Comparison of ENCODE assay signal across 6 cellular contexts in genomic region chr19:38360839-38361631, GRCh38. TPM values are rescaled to one million over a fixed set of nuclear protein-coding genes. Genes with fewer than 3 reads are reported as not detected.
DNase-seq lines count a peak whose midpoint lies in the region; TF ChIP-seq lines count a peak whose summit lies in the region.

No MANE protein-coding gene starts in this region.

- intact Hi-C loops in spleen (cut with DNase I; ENCODE audit: low total_unique reads): no loop called here

- H3K27me3 ChIP-seq in esophagus (ENCODE audit: control insufficient read depth in 1 of 2, insufficient read depth in 2 of 2, low read length in 2 of 2) (no peaks in the 10 kb centered on the region), spleen (replicated peaks in 1 of 7) (peaks cover 0 to 53% (median 4%) of the 10 kb centered on the region in 7 donors)

- no peaks in the 10 kb centered on the region for H3K36me3 ChIP-seq in esophagus (ENCODE audit: control insufficient read depth in 2 of 2, insufficient read depth in 2 of 2, low read length in 1 of 2)
- H3K36me3 ChIP-seq in spleen: no peaks in the 10 kb centered on the region

- TF ChIP-seq CTCF in spleen (IDR thresholded peaks at IDR 0.05 in 8 of 11, conservative IDR thresholded peaks at IDR 0.05 in 3 of 11): no peak

- no peak for TF ChIP-seq POLR2A in spleen (IDR thresholded peaks at IDR 0.05)

- H3K4me3 ChIP-seq in esophagus (ENCODE audit: low read depth in 1 of 2, low read length in 2 of 2) (peak overlapping the region; percentile 54 to 57), spleen (peak overlapping the region; percentile 60 to 83 (median 68))

- 21 to 25% methylated on average over 21 to 23 of the region's 23 CpGs for WGBS in esophagus, 2 donors
- 15 to 26% (median 21%) methylated on average over 23 of the region's 23 CpGs for WGBS in spleen, 5 donors

- DNase-seq in spleen (no peak), NCI-H82 (lab: John Stamatoyannopoulos, UW) (no peak), DMS 273 treated with DMSO at 0.1 percent for 48 hours (lab: John Stamatoyannopoulos, UW) (no peak)
- DNase-seq in activated CD4-positive, CD25-positive, alpha-beta regulatory T cell (lab: John Stamatoyannopoulos, UW): no peak

- H3K4me1 ChIP-seq in esophagus (ENCODE audit: control insufficient read depth in 2 of 2, insufficient read depth in 2 of 2, low read length in 1 of 2) (peaks cover 3 to 4% of the 10 kb centered on the region in 2 donors), spleen (peaks cover 8 to 24% (median 19%) of the 10 kb centered on the region in 6 donors)

- H3K9me3 ChIP-seq in esophagus (ENCODE audit: control insufficient read depth in 2 of 2, insufficient read depth in 1 of 2, low read depth in 1 of 2, low read length in 1 of 2): no peaks in the 10 kb centered on the region
- H3K9me3 ChIP-seq in spleen: no peaks in the 10 kb centered on the region

- H3K27ac ChIP-seq in esophagus (ENCODE audit: low read depth in 2 of 2, low read length in 1 of 2) (no peak overlapping the region), spleen (peak overlapping the region in 4 of 8 donors; percentile 66 to 81 (median 68))

TF ChIP-seq in PFSK-1, 5 proteins besides CTCF, POLR2A, EP300 and RAD21:
- TF ChIP-seq TAF1 (IDR thresholded peaks at IDR 0.05; ENCODE audit: borderline replicate concordance, insufficient read depth, low read length) (no peak), POLR2AphosphoS5 (IDR thresholded peaks at IDR 0.05; ENCODE audit: low read depth, low read length) (0 out of 2 replicates have a peak, but pooled peaks have one; percentile 13), FOXP2 (optimal IDR thresholded peaks at IDR 0.05; ENCODE audit: borderline replicate concordance, extremely low read depth, extremely low read length, insufficient read depth) (no peak), REST (IDR thresholded peaks at IDR 0.05; ENCODE audit: insufficient read depth in 1 of 2, low read depth in 2 of 2, low read length in 2 of 2) (no peak), SIN3A (IDR thresholded peaks at IDR 0.05; ENCODE audit: borderline replicate concordance, insufficient read depth, low read length) (no peak)

RNA-seq across cellular contexts. Expression of gene PSMD8, which starts 13.3 kb away (rescaled TPM):
- 529 TPM for polyA plus RNA-seq in PFSK-1 (2012; ENCODE audit: insufficient read length, low read depth)
- polyA plus RNA-seq in esophagus: 100 to 1,000 TPM in 1 of 2 donors, 10 to 100 TPM in 1; 46.7 to 162 TPM
- total RNA-seq in spleen: 100 to 1,000 TPM in 3 of 7 donors, 10 to 100 TPM in 4; 80.1 to 144 (median 85.1) TPM
- 10 to 100 TPM; 39.0 to 68.1 (median 64.2) TPM for polyA plus RNA-seq in spleen

RNA-seq across cellular contexts. Expression of gene CATSPERG, which starts 25.4 kb away (rescaled TPM):
- 2.4 TPM for polyA plus RNA-seq in PFSK-1 (2012; ENCODE audit: insufficient read length, low read depth)
- polyA plus RNA-seq in esophagus: 1 to 10 TPM; 1.4 to 5.0 TPM
- total RNA-seq in spleen: 10 to 100 TPM in 2 of 7 donors, 1 to 10 TPM in 5; 4.0 to 10.7 (median 7.4) TPM
- polyA plus RNA-seq in spleen: 1 to 10 TPM; 1.8 to 4.4 (median 1.9) TPM

RNA-seq across cellular contexts. Expression of gene GGN, which starts 26.8 kb away (rescaled TPM):
- polyA plus RNA-seq in PFSK-1 (2012; ENCODE audit: insufficient read length, low read depth): 8.6 TPM
- under 1 TPM; 0.12 to 0.29 TPM for polyA plus RNA-seq in esophagus
- total RNA-seq in spleen: not detected
- polyA plus RNA-seq in spleen: under 1 TPM in 2 of 3 donors, not detected in 1; 0.08 to 0.19 TPM

RNA-seq across cellular contexts. Expression of gene SPRED3, which starts 27.5 kb away (rescaled TPM):
- 55.7 TPM for polyA plus RNA-seq in PFSK-1 (2012; ENCODE audit: insufficient read length, low read depth)
- polyA plus RNA-seq in esophagus (under 1 TPM; 0.24 to 0.37 TPM), spleen (under 1 TPM; 0.03 to 0.46 (median 0.45) TPM)
- total RNA-seq in spleen: 1 to 10 TPM in 1 of 7 donors, under 1 TPM in 5, not detected in 1; 0.14 to 1.2 (median 0.47) TPM

RNA-seq across cellular contexts. Expression of gene KCNK6, which starts 41.4 kb away (rescaled TPM):
- polyA plus RNA-seq in PFSK-1 (2012; ENCODE audit: insufficient read length, low read depth): 0.46 TPM
- polyA plus RNA-seq in esophagus: 10 to 100 TPM; 19.5 to 30.2 TPM
- total RNA-seq in spleen: 10 to 100 TPM; 11.8 to 25.9 (median 17.8) TPM
- polyA plus RNA-seq in spleen: 1 to 10 TPM; 3.8 to 9.3 (median 4.5) TPM
